ENCODE assay signal across 29 cellular contexts in the genomic region with DNA sequence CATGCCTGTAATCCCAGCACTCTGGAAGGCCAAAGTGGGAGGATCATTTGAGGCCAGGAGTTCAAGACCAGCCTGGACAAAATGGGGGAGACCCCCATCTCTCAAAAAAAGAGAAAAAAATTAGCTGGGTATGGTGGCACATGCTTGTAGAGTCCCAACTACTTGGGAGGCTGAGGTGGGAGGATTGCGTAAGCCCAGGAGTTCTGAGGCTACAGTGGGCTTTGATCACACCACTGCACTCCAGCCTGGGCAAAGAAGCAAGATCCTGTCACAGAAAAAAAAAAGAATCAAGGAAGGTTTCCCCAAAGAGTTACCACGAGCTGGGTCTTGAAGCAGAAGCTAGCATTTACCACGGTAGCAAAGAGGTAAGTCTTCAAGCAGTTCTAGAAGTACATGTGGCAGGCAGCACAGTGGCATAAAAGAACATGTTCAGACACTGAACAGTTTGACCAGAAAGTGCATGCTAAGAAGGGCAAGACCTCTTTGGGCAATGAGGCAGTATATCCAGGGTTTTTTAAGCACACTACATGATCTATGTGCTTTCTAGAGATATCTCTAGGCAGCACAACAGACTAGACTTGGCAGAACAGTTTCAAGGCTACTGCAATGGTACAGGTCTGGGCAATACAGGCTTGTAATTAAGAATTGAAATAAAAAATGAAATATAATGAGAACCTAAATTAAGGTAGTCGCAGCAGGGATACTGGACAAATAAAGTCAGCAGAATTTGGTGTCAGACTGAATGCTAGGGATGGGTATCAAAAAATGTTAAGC. TPM values are rescaled to one million over a fixed set of nuclear protein-coding genes. Genes with fewer than 3 reads are reported as not detected.
A peak's percentile ranks its signal among the peaks of the same experiment; 100 is the strongest.
DNase-seq lines count a peak whose midpoint lies in the region; ATAC-seq and TF ChIP-seq lines count a peak whose summit lies in the region.
"Had no signal": no experiment of that assay in that cellular context is flagged by ENCODE, and none has a peak within 500 bp of the region (broad histone marks: within the 10 kb centered on the region; RNA-seq: fewer than 3 reads in every experiment).

No MANE protein-coding gene starts in this region.

- no peak overlapping the region for H3K4me3 ChIP-seq in CD4-positive, CD25-positive, alpha-beta regulatory T cell (ENCODE audit: low read depth, low read length)
- H3K4me3 ChIP-seq: GM23248, left lung, PC-9 had no signal

- no peak overlapping the region for H2AFZ ChIP-seq in H9 (ENCODE audit: low read length)
- H2AFZ ChIP-seq: GM23248, parathyroid adenoma, PC-9 had no signal

- no peaks in the 10 kb centered on the region for H3K23me2 ChIP-seq in H9 (ENCODE audit: insufficient read length, low read depth, low read length, poor library complexity, severe bottlenecking)

- no peak overlapping the region for H3K27ac ChIP-seq in CD4-positive, CD25-positive, alpha-beta regulatory T cell (ENCODE audit: insufficient read depth, low read length, poor library complexity, severe bottlenecking)
- no peak overlapping the region for H3K27ac ChIP-seq in H9 (ENCODE audit: insufficient read length, low read depth, low read length)
- H3K27ac ChIP-seq: GM23248, left lung, parathyroid adenoma, PC-9 had no signal

- DNase-seq in CD4-positive, CD25-positive, alpha-beta regulatory T cell = no peak
- no peak for DNase-seq in H9
- DNase-seq in activated naive CD8-positive, alpha-beta T cell treated with anti-CD3 and anti-CD28 coated beads, Interleukin-2, amount 50 U/mL, for 24 hours = no peak
- DNase-seq in natural killer cell = no peak
- DNase-seq in C1 segment of cervical spinal cord (lab: John Stamatoyannopoulos, UW) = no peak
- no peak for DNase-seq in T-helper 2 cell treated with Interferon-gamma antibody and Interleukin-4, amounts not matched to agents 5 μg/mL and 100 μg/mL, for 36 hours (ENCODE audit: low spot score)
- DNase-seq in nucleus accumbens (lab: John Stamatoyannopoulos, UW) = no peak
- DNase-seq: activated effector memory CD4-positive, alpha-beta T cell treated with Interleukin-2 at 50 U/mL for 16 hours; CD4-positive, alpha-beta T cell; DMS 273 treated with DMSO at 0.1 percent for 48 hours; dorsolateral prefrontal cortex; GM23248; hypothalamus; left lung; midbrain; NCI-H1105; NCI-H187 treated with DMSO at 0.1 percent for 48 hours; NCI-H2171 treated with DMSO at 0.1 percent for 48 hours; NCI-H524 treated with DMSO at 0.1 percent for 48 hours; NK-92 treated with Interleukin-12 subunit alpha and Interleukin-12 subunit beta, amount 100 ng/mL, for 24 hours; PC-9; stimulated activated CD4-positive, alpha-beta T cell treated with anti-CD3 and anti-CD28 coated beads, Interleukin-2, amount 100 ng/mL, for 24 hours; T1000 had no signal

- ATAC-seq in CD4-positive, CD25-positive, alpha-beta regulatory T cell (ENCODE audit: low read depth in 2 of 2) = no peak
- ATAC-seq in activated naive CD8-positive, alpha-beta T cell treated with anti-CD3 and anti-CD28 coated beads, Interleukin-2, amount 50 U/mL, for 24 hours = no peak
- ATAC-seq in natural killer cell = peak in 1 of 3 donors; percentile 24
- ATAC-seq: left lung, Right ventricle myocardium inferior had no signal

- intact Hi-C loops in natural killer cell (cut with micrococcal nuclease) = no loop called here

- peaks cover 51% of the 10 kb centered on the region; the same call in 1 of the 2 replicates for H3K79me2 ChIP-seq in H9 (ENCODE audit: insufficient read depth, low read length)

- WGBS in H9 (ENCODE audit: extremely low coverage, insufficient read length, low lambda C conversion rate) = no CpG with 5 or more reads among the region's 4 CpGs

- no peak overlapping the region for H3K56ac ChIP-seq in H9 (ENCODE audit: insufficient read length, low read depth, low read length)

- H3K18ac ChIP-seq in H9 (ENCODE audit: insufficient read length, low read depth, low read length) = no peak overlapping the region

- H4K5ac ChIP-seq in H9 (ENCODE audit: insufficient read length, low read depth, low read length) = no peak overlapping the region

- no peaks in the 10 kb centered on the region for H3K36me3 ChIP-seq in CD4-positive, CD25-positive, alpha-beta regulatory T cell (ENCODE audit: control insufficient read depth, insufficient read depth, low read length)
- H3K36me3 ChIP-seq: left lung had no signal

- no peaks in the 10 kb centered on the region for H3K27me3 ChIP-seq in CD4-positive, CD25-positive, alpha-beta regulatory T cell (ENCODE audit: control insufficient read depth, insufficient read depth, low read length)
- no peaks in the 10 kb centered on the region for H3K27me3 ChIP-seq in H9 (ENCODE audit: insufficient read depth, low read length)
- H3K27me3 ChIP-seq: dorsolateral prefrontal cortex, left lung had no signal

- H3K4me1 ChIP-seq in CD4-positive, CD25-positive, alpha-beta regulatory T cell (ENCODE audit: control insufficient read depth, insufficient read depth, low read length, poor library complexity, severe bottlenecking) = peaks cover 12% of the 10 kb centered on the region
- no peaks in the 10 kb centered on the region; the same call in 1 of the 2 replicates for H3K4me1 ChIP-seq in H9 (ENCODE audit: insufficient read depth, low read length)

- H3K9me3 Mint-ChIP-seq in CD4-positive, CD25-positive, alpha-beta regulatory T cell = no peaks in the 10 kb centered on the region
- H3K9me3 Mint-ChIP-seq in H9 (no peaks in the 10 kb centered on the region), natural killer cell (no peaks in the 10 kb centered on the region)
- no peaks in the 10 kb centered on the region for H3K9me3 Mint-ChIP-seq in activated naive CD8-positive, alpha-beta T cell treated with anti-CD3 and anti-CD28 coated beads, Interleukin-2, amount 50 U/mL, for 24 hours
- H3K9me3 Mint-ChIP-seq in T-helper 2 cell treated with Interferon-gamma antibody and Interleukin-4, amounts not matched to agents 5 μg/mL and 100 μg/mL, for 36 hours = no peaks in the 10 kb centered on the region
- H3K9me3 Mint-ChIP-seq: CD4-positive, alpha-beta T cell; central memory CD8-positive, alpha-beta T cell; IgD-negative memory B cell; natural killer cell treated with Interleukin-12 subunit alpha and Interleukin-12 subunit beta and Interleukin-15 and Interleukin-18, amount 100 ng/mL, for 72 hours; type B pancreatic cell had no signal

- peaks cover 13% of the 10 kb centered on the region for H3K36me3 Mint-ChIP-seq in CD4-positive, CD25-positive, alpha-beta regulatory T cell
- H3K36me3 Mint-ChIP-seq in H9 (ENCODE audit: insufficient read depth in 1 of 3, low read depth in 3 of 3) (peaks cover 0 to 2% (median 0%) of the 10 kb centered on the region in 3 experiments; a peak in 2 of 7 replicates), natural killer cell (no peaks in the 10 kb centered on the region)
- peaks cover 16% of the 10 kb centered on the region for H3K36me3 Mint-ChIP-seq in activated naive CD8-positive, alpha-beta T cell treated with anti-CD3 and anti-CD28 coated beads, Interleukin-2, amount 50 U/mL, for 24 hours (ENCODE audit: low read depth)
- peaks cover 18% of the 10 kb centered on the region for H3K36me3 Mint-ChIP-seq in T-helper 2 cell treated with Interferon-gamma antibody and Interleukin-4, amounts not matched to agents 5 μg/mL and 100 μg/mL, for 36 hours (ENCODE audit: low read depth)
- H3K36me3 Mint-ChIP-seq: natural killer cell treated with Interleukin-12 subunit alpha and Interleukin-12 subunit beta and Interleukin-15 and Interleukin-18, amount 100 ng/mL, for 72 hours had no signal

- no peak overlapping the region for H2BK12ac ChIP-seq in H9 (ENCODE audit: insufficient read length, low read depth, low read length)

- peaks cover 68 to 95% (median 74%) of the 10 kb centered on the region in 4 donors for H3K4me1 Mint-ChIP-seq in CD4-positive, CD25-positive, alpha-beta regulatory T cell
- H3K4me1 Mint-ChIP-seq in H9 (peaks cover 36 to 39% of the 10 kb centered on the region in 2 experiments), natural killer cell (peaks cover 81 to 85% of the 10 kb centered on the region in 2 donors)
- peaks cover 95% of the 10 kb centered on the region for H3K4me1 Mint-ChIP-seq in activated naive CD8-positive, alpha-beta T cell treated with anti-CD3 and anti-CD28 coated beads, Interleukin-2, amount 50 U/mL, for 24 hours
- H3K4me1 Mint-ChIP-seq in T-helper 2 cell treated with Interferon-gamma antibody and Interleukin-4, amounts not matched to agents 5 μg/mL and 100 μg/mL, for 36 hours (ENCODE audit: low read depth) = peaks cover 77% of the 10 kb centered on the region

- no peak overlapping the region for H3K14ac ChIP-seq in H9 (ENCODE audit: insufficient read depth, low read length)

- H4K8ac ChIP-seq in H9 (replicated peaks; ENCODE audit: insufficient read length, low read depth, low read length) = no peak overlapping the region

- no peak overlapping the region for H4K91ac ChIP-seq in H9 (ENCODE audit: insufficient read length, low read depth, low read length)

- TF ChIP-seq CTCF in H9 (conservative IDR thresholded peaks at IDR 0.05) = no peak
- no peak for TF ChIP-seq CTCF in natural killer cell (IDR thresholded peaks at IDR 0.05)

- H2AK5ac ChIP-seq in H9 (ENCODE audit: insufficient read length, low read length) = no peak overlapping the region

- no peaks in the 10 kb centered on the region for H3K79me1 ChIP-seq in H9 (ENCODE audit: insufficient read depth, low read depth, low read length, poor library complexity, severe bottlenecking)

- H3K23ac ChIP-seq in H9 (ENCODE audit: insufficient read length, low read depth, low read length) = no peak overlapping the region

- no peak overlapping the region for H2BK15ac ChIP-seq in H9 (ENCODE audit: low read depth, low read length)

- H3K27me3 Mint-ChIP-seq in CD4-positive, CD25-positive, alpha-beta regulatory T cell = no peaks in the 10 kb centered on the region
- no peaks in the 10 kb centered on the region for H3K27me3 Mint-ChIP-seq in H9 (ENCODE audit: low read depth)
- no peaks in the 10 kb centered on the region for H3K27me3 Mint-ChIP-seq in activated naive CD8-positive, alpha-beta T cell treated with anti-CD3 and anti-CD28 coated beads, Interleukin-2, amount 50 U/mL, for 24 hours
- no peaks in the 10 kb centered on the region for H3K27me3 Mint-ChIP-seq in natural killer cell (ENCODE audit: low read depth in 2 of 2)
- no peaks in the 10 kb centered on the region for H3K27me3 Mint-ChIP-seq in T-helper 2 cell treated with Interferon-gamma antibody and Interleukin-4, amounts not matched to agents 5 μg/mL and 100 μg/mL, for 36 hours (ENCODE audit: low read depth)
- H3K27me3 Mint-ChIP-seq: CD4-positive, alpha-beta T cell; central memory CD8-positive, alpha-beta T cell; IgD-negative memory B cell; natural killer cell treated with Interleukin-12 subunit alpha and Interleukin-12 subunit beta and Interleukin-15 and Interleukin-18, amount 100 ng/mL, for 72 hours; type B pancreatic cell had no signal

- no peak overlapping the region for H2BK20ac ChIP-seq in H9 (ENCODE audit: low read depth, low read length, poor library complexity, severe bottlenecking)

- no peak overlapping the region for H3T11ph ChIP-seq in H9 (ENCODE audit: low read length)

- no peaks in the 10 kb centered on the region for H4K20me1 ChIP-seq in H9 (ENCODE audit: control insufficient read depth, insufficient read depth, insufficient read length)

- H3K9me3 ChIP-seq in CD4-positive, CD25-positive, alpha-beta regulatory T cell (ENCODE audit: control insufficient read depth in 2 of 2, low read length in 2 of 2) = no peaks in the 10 kb centered on the region
- no peaks in the 10 kb centered on the region for H3K9me3 ChIP-seq in H9 (ENCODE audit: control insufficient read depth, low read depth, low read length)
- H3K9me3 ChIP-seq: left lung had no signal

- H3K4me2 ChIP-seq in H9 (ENCODE audit: insufficient read depth, insufficient read length, low read length) = no peak overlapping the region
- H3K4me2 ChIP-seq: PC-9 had no signal

- H3K9ac ChIP-seq in H9 (ENCODE audit: extremely low read depth, insufficient read length, low read length) = no peak overlapping the region
- H3K9ac ChIP-seq: GM23248, parathyroid adenoma had no signal

- H2BK120ac ChIP-seq in H9 (ENCODE audit: low read depth, low read length, poor library complexity, severe bottlenecking) = no peak overlapping the region

- H3K4me3 Mint-ChIP-seq in CD4-positive, CD25-positive, alpha-beta regulatory T cell = peak overlapping the region in 3 of 4 donors; percentile 5 to 9 (median 8)
- no peak overlapping the region for H3K4me3 Mint-ChIP-seq in H9
- no peak overlapping the region for H3K4me3 Mint-ChIP-seq in activated naive CD8-positive, alpha-beta T cell treated with anti-CD3 and anti-CD28 coated beads, Interleukin-2, amount 50 U/mL, for 24 hours
- no peak overlapping the region for H3K4me3 Mint-ChIP-seq in natural killer cell
- no peak overlapping the region for H3K4me3 Mint-ChIP-seq in T-helper 2 cell treated with Interferon-gamma antibody and Interleukin-4, amounts not matched to agents 5 μg/mL and 100 μg/mL, for 36 hours
- H3K4me3 Mint-ChIP-seq: central memory CD8-positive, alpha-beta T cell had no signal

- H3K4ac ChIP-seq in H9 (ENCODE audit: low read depth, low read length) = no peak overlapping the region

- peak overlapping the region in 2 of 3 donors; percentile 11 to 59 for H3K27ac Mint-ChIP-seq in CD4-positive, CD25-positive, alpha-beta regulatory T cell
- H3K27ac Mint-ChIP-seq in H9 (0 out of 7 replicates have a peak overlapping the region, but pooled peaks of 2 of the 3 experiments have one; percentile 10 to 66), natural killer cell (peak overlapping the region; percentile 14 to 28)
- H3K27ac Mint-ChIP-seq in activated naive CD8-positive, alpha-beta T cell treated with anti-CD3 and anti-CD28 coated beads, Interleukin-2, amount 50 U/mL, for 24 hours = peak overlapping the region; percentile 12
- H3K27ac Mint-ChIP-seq in T-helper 2 cell treated with Interferon-gamma antibody and Interleukin-4, amounts not matched to agents 5 μg/mL and 100 μg/mL, for 36 hours = no peak overlapping the region
- H3K27ac Mint-ChIP-seq: CD4-positive, alpha-beta T cell; IgD-negative memory B cell; type B pancreatic cell had no signal

- no peak overlapping the region for H2BK5ac ChIP-seq in H9 (ENCODE audit: insufficient read length, low read length)

RNA-seq across cellular contexts. Expression of a gene that starts 16.6 kb away (rescaled TPM):
- total RNA-seq in CD4-positive, CD25-positive, alpha-beta regulatory T cell = 13.8 TPM
- polyA plus RNA-seq in CD4-positive, CD25-positive, alpha-beta regulatory T cell = 1 to 10 TPM; 2.0 to 4.0 (median 3.0) TPM
- total RNA-seq in H9 (2021) (18.8 and 19.7 TPM in 2 replicates), natural killer cell (10 to 100 TPM; 10.2 to 12.0 (median 11.0) TPM)

Comparison
In these comparisons a context has a peak if more than half of its experiments do, and no peak if none do; other contexts are left out.
1. H3K4me3 Mint-ChIP-seq: peak in CD4-positive, CD25-positive, alpha-beta regulatory T cell (3 of 4); none in H9 (0 of 2), activated naive CD8-positive, alpha-beta T cell treated with anti-CD3 and anti-CD28 coated beads, Interleukin-2, amount 50 U/mL, for 24 hours (single experiment), natural killer cell (single experiment) and T-helper 2 cell treated with Interferon-gamma antibody and Interleukin-4, amounts not matched to agents 5 μg/mL and 100 μg/mL, for 36 hours (single experiment).